In genomic region chr18:69684789-69685188, GRCh38 we compare ENCODE assay signal across 7 cellular contexts.
"Had no signal": no experiment of that assay in that cellular context is flagged by ENCODE, and none has a peak within 500 bp of the region (broad histone marks: within the 10 kb centered on the region; RNA-seq: fewer than 3 reads in every experiment).

No MANE protein-coding gene starts in this region.

- H2AFZ ChIP-seq: GM23248 had no signal

- ATAC-seq: HepG2 had no signal

- DNase-seq: GM23248, GOT3, H9, HCEC 1CT had no signal

- H3K27ac ChIP-seq: GM23248, HL-60 had no signal

- H3K4me3 ChIP-seq: GM23248 had no signal

- FAIRE-seq: H54, HepG2 had no signal

- H3K9ac ChIP-seq: GM23248 had no signal
